ENCODE assay signal across 14 cellular contexts in the genomic region with DNA sequence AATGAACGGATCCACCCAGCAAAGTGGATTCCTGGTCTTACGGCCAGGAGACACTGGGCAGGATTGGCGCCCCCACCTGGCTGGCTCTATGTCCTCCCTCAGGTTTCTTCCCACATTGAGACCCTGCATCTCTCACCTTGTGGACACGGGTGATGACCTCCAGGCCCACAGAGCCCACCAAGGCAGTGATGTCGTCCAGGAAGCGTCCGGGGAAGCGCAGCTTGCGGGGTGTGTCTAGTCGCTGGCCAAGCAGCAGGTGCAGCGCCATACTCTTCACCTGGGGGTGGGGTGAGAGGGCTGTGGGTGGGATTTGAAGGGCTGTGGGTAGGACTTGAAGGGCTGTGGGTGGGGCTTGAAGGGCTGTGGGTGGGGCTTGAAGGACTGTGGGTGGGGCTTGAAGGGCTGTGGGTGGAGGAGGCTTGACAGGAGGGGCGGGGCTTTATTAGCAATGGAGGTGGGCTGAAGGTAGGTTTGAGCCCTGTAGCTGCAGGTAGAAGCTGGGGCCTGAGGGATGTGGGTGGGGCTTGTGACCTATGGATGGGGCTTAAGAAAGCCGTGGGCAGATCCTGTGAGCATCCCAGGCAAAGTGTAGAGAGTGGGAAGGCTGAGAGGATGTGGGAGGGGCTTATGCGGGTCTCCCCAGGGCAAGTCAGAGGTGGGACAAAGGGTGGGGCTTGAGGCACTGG. TPM values are rescaled to one million over a fixed set of nuclear protein-coding genes. Genes with fewer than 3 reads are reported as not detected.
A peak's percentile ranks its signal among the peaks of the same experiment; 100 is the strongest.
DNase-seq lines count a peak whose midpoint lies in the region; ATAC-seq and TF ChIP-seq lines count a peak whose summit lies in the region.
"Had no signal": no experiment of that assay in that cellular context is flagged by ENCODE, and none has a peak within 500 bp of the region (broad histone marks: within the 10 kb centered on the region; RNA-seq: fewer than 3 reads in every experiment).

No MANE protein-coding gene starts in this region.

- DNase-seq in Caki2 (ENCODE audit: low read depth) (peak; percentile 13), GM23248 (peak; percentile 24), SJCRH30 (peak; percentile 36 to 49), iPS DF 6.9 (ENCODE audit: low read depth, low spot score) (peak; percentile 57), suprapubic skin (ENCODE audit: low spot score in 2 of 2) (no peak)
- DNase-seq in activated CD8-positive, alpha-beta memory T cell treated with anti-CD3 and anti-CD28 coated beads for 24 hours, result no peak
- DNase-seq: activated CD4-positive, alpha-beta T cell treated with anti-CD3 and anti-CD28 coated beads, Interleukin-2, amount 50 U/mL, for 1 hour; GDM1; left lung had no signal

- no peak for TF ChIP-seq POLR2A in suprapubic skin (IDR thresholded peaks at IDR 0.05)

- no peak overlapping the region for H3K9ac ChIP-seq in GM23248

- TF ChIP-seq EP300 in suprapubic skin (IDR thresholded peaks at IDR 0.05), result no peak

- no peaks in the 10 kb centered on the region for H3F3A ChIP-seq in GM23248 (ENCODE audit: insufficient read depth)

- no peaks in the 10 kb centered on the region for H3K36me3 ChIP-seq in GM23248 (ENCODE audit: low read depth)
- peaks cover 6% of the 10 kb centered on the region; the same call in 1 of the 2 replicates for H3K36me3 ChIP-seq in SJCRH30
- peaks cover 9% of the 10 kb centered on the region; the same call in 1 of the 2 replicates for H3K36me3 ChIP-seq in iPS DF 6.9 (ENCODE audit: control insufficient read depth, insufficient read depth, low read length)
- peaks cover 56% of the 10 kb centered on the region for H3K36me3 ChIP-seq in suprapubic skin

- no peak overlapping the region for H3K27ac ChIP-seq in GM23248
- H3K27ac ChIP-seq in SJCRH30, result no peak overlapping the region
- no peak overlapping the region for H3K27ac ChIP-seq in iPS DF 6.9 (ENCODE audit: low read length)
- H3K27ac ChIP-seq in suprapubic skin, result no peak overlapping the region
- H3K27ac ChIP-seq: left lung had no signal

- H3K9me2 ChIP-seq in GM23248 (ENCODE audit: insufficient read depth), result no peaks in the 10 kb centered on the region

- WGBS in GM23248 (ENCODE audit: low coverage in 1 of 2, low lambda C conversion rate in 2 of 2, missing lambda C conversion rate in 2 of 2), 2 experiments, result 88 to 89% methylated on average over 13 to 14 of the region's 14 CpGs
- no CpG with 5 or more reads among the region's 14 CpGs for WGBS in iPS DF 6.9 (ENCODE audit: insufficient coverage, insufficient read length)
- WGBS in suprapubic skin, result 89% methylated on average over 14 of the region's 14 CpGs

- H3K4me3 ChIP-seq in GM23248 (no peak overlapping the region), SJCRH30 (no peak overlapping the region), iPS DF 6.9 (ENCODE audit: low read length) (no peak overlapping the region), suprapubic skin (no peak overlapping the region)
- H3K4me3 ChIP-seq: left lung had no signal

- H3K9me3 ChIP-seq in GM23248 (ENCODE audit: low read depth) (no peaks in the 10 kb centered on the region), SJCRH30 (replicated peaks) (no peaks in the 10 kb centered on the region), iPS DF 6.9 (ENCODE audit: control insufficient read depth, insufficient read depth, low read length) (no peaks in the 10 kb centered on the region), suprapubic skin (no peaks in the 10 kb centered on the region)
- H3K9me3 ChIP-seq: left lung had no signal

- H3K4me1 ChIP-seq in GM23248 (ENCODE audit: insufficient read depth), result no peaks in the 10 kb centered on the region
- no peaks in the 10 kb centered on the region for H3K4me1 ChIP-seq in SJCRH30
- no peaks in the 10 kb centered on the region for H3K4me1 ChIP-seq in iPS DF 6.9 (ENCODE audit: control insufficient read depth, insufficient read depth, low read length)
- no peaks in the 10 kb centered on the region for H3K4me1 ChIP-seq in suprapubic skin
- H3K4me1 ChIP-seq: left lung had no signal

- ATAC-seq in HG02870 (IDR thresholded peaks at IDR 0.05; ENCODE audit: unreplicated experiment), result no peak
- ATAC-seq in HG03159 (IDR thresholded peaks at IDR 0.05; ENCODE audit: unreplicated experiment), result no peak
- ATAC-seq: esophagus mucosa, left lung had no signal

- H3K27me3 ChIP-seq in GM23248 (replicated peaks; ENCODE audit: insufficient read depth) (no peaks in the 10 kb centered on the region), SJCRH30 (no peaks in the 10 kb centered on the region), iPS DF 6.9 (ENCODE audit: control insufficient read depth, insufficient read depth, low read length) (no peaks in the 10 kb centered on the region), suprapubic skin (no peaks in the 10 kb centered on the region)
- H3K27me3 ChIP-seq: left lung had no signal

- no peaks in the 10 kb centered on the region for H4K20me1 ChIP-seq in GM23248 (ENCODE audit: insufficient read depth)

- H2AFZ ChIP-seq in GM23248, result no peak overlapping the region

- in situ Hi-C loops in Caki2 (cut with HindIII; ENCODE audit: low pct_unique_long_range_greater_than_20kb, low sequenced_read_pairs) (no loop called here), GM23248 (cut with MboI) (no loop called here)

- H3K4me2 ChIP-seq in GM23248 (ENCODE audit: unreplicated experiment), result no peak overlapping the region

- no peaks in the 10 kb centered on the region for H3K79me2 ChIP-seq in GM23248 (ENCODE audit: insufficient read depth)

- no peak for TF ChIP-seq CTCF in suprapubic skin (IDR thresholded peaks at IDR 0.05)

RNA-seq across cellular contexts. Expression of a gene that starts 12.1 kb away (rescaled TPM):
- not detected in 2 replicates for total RNA-seq in Caki2 (2014; rRNA removed; shearing (Covaris generic); ENCODE audit: low replicate concordance)
- 1.7 TPM in 1 of 2 replicates, not detected in the other for total RNA-seq in GM23248 (2014; rRNA removed; shearing (Covaris generic))
- polyA plus RNA-seq in GM23248 (2016; fragmentation: Nextera tagmentation; extraction: Ambion mirVana), result not detected in 2 replicates
- not detected in 2 replicates for total RNA-seq in SJCRH30 (2014; rRNA removed; shearing (Covaris generic))
- total RNA-seq in suprapubic skin, result not detected
- total RNA-seq: esophagus mucosa, left lung, pulmonary artery endothelial cell, RPMI7951 had no signal

RNA-seq across cellular contexts. Expression of a gene that starts 30.0 kb away (rescaled TPM):
- total RNA-seq in Caki2 (2014; rRNA removed; shearing (Covaris generic); ENCODE audit: low replicate concordance), result 49.3 and 71.1 TPM in 2 replicates
- total RNA-seq in GM23248 (2014; rRNA removed; shearing (Covaris generic)), result 215 and 278 TPM in 2 replicates
- polyA plus RNA-seq in GM23248 (2016; fragmentation: Nextera tagmentation; extraction: Ambion mirVana), result 76.3 and 77.1 TPM in 2 replicates
- 86.1 and 98.4 TPM in 2 replicates for total RNA-seq in SJCRH30 (2014; rRNA removed; shearing (Covaris generic))
- 10 to 100 TPM; 42.5 to 75.5 (median 65.1) TPM for total RNA-seq in suprapubic skin

RNA-seq across cellular contexts. Expression of a gene that starts 35.0 kb away (rescaled TPM):
- total RNA-seq in Caki2 (2014; rRNA removed; shearing (Covaris generic); ENCODE audit: low replicate concordance), result 8.7 and 14.1 TPM in 2 replicates
- total RNA-seq in GM23248 (2014; rRNA removed; shearing (Covaris generic)), result 10.7 and 13.9 TPM in 2 replicates
- polyA plus RNA-seq in GM23248 (2016; fragmentation: Nextera tagmentation; extraction: Ambion mirVana), result 11.8 and 17.7 TPM in 2 replicates
- 15.2 and 18.3 TPM in 2 replicates for total RNA-seq in SJCRH30 (2014; rRNA removed; shearing (Covaris generic))
- total RNA-seq in suprapubic skin, result 100 to 1,000 TPM in 2 of 4 donors, 10 to 100 TPM in 2; 69.7 to 188 (median 98.3) TPM

Comparison
In these comparisons a context has a peak if more than half of its experiments do, and no peak if none do; other contexts are left out.
1. DNase-seq: peak in Caki2 (single experiment), GM23248 (single experiment), SJCRH30 (2 of 2) and iPS DF 6.9 (single experiment); none in suprapubic skin (0 of 2) and activated CD8-positive, alpha-beta memory T cell treated with anti-CD3 and anti-CD28 coated beads for 24 hours (single experiment).